In the genomic region with DNA sequence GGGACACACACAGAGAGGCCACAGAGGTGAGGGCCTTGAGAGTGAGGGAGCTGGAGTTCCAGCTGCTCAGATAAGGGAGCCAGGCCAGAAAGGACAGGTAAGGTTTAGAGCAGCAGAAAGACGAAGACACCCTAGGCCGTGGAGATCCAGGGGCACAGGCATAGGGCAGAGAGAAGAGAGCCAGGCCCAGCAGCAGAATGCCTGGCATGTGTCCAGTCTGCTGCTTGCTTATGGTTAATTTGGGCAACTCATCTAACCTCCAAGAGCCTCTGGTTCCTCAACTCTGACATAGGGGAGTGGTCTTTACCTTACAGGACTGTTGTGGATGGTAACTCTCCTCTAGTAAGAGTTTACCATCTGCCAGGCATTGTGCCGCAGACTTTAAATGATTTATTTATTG, we compare ENCODE assay signal across 22 cellular contexts. TPM values are rescaled to one million over a fixed set of nuclear protein-coding genes. Genes with fewer than 3 reads are reported as not detected.
DNase-seq lines count a peak whose midpoint lies in the region; ATAC-seq and TF ChIP-seq lines count a peak whose summit lies in the region.
"Had no signal": no experiment of that assay in that cellular context is flagged by ENCODE, and none has a peak within 500 bp of the region (broad histone marks: within the 10 kb centered on the region; RNA-seq: fewer than 3 reads in every experiment).

No MANE protein-coding gene starts in this region.

- H3K27me3 ChIP-seq in BLaER1: no peaks in the 10 kb centered on the region
- H3K27me3 ChIP-seq: esophagus muscularis mucosa, upper lobe of left lung had no signal

- peaks cover 82% of the 10 kb centered on the region for H3K4me1 ChIP-seq in BLaER1
- H3K4me1 ChIP-seq: esophagus muscularis mucosa, SJSA1, upper lobe of left lung had no signal

- H3K9ac ChIP-seq in BLaER1: no peak overlapping the region

- H3K36me3 ChIP-seq in BLaER1: no peaks in the 10 kb centered on the region
- H3K36me3 ChIP-seq: SJSA1 had no signal

- no peaks in the 10 kb centered on the region for H4K20me1 ChIP-seq in BLaER1

- H3K27ac ChIP-seq in BLaER1: no peak overlapping the region
- H3K27ac ChIP-seq: esophagus muscularis mucosa, lower lobe of right lung, SJSA1, upper lobe of left lung had no signal

- no peak for DNase-seq in activated CD4-positive, alpha-beta memory T cell treated with anti-CD3 and anti-CD28 coated beads for 36 hours
- no peak for DNase-seq in activated CD4-positive, alpha-beta memory T cell treated with anti-CD3 and anti-CD28 coated beads, Interleukin-2, amount 10 ng/mL, durations not matched to agents 7 days and 5 days
- no peak for DNase-seq in activated B cell treated with CpG ODN at 0.5 μM for 24 hours
- DNase-seq in naive B cell: no peak
- no peak for DNase-seq in LoVo (ENCODE audit: low spot score)
- DNase-seq in DMS153 (lab: John Stamatoyannopoulos, UW): no peak
- no peak for DNase-seq in NCI-H2029 (lab: John Stamatoyannopoulos, UW)
- DNase-seq: activated CD4-positive, alpha-beta T cell treated with anti-CD3 and anti-CD28 coated beads, Interleukin-2, amount 10 ng/mL, durations not matched to agents 7 days and 5 days; AML-193; lower lobe of right lung; NCI-H1105; NCI-H2081; NCI-H446 treated with DMSO at 0.1 percent for 48 hours; nucleus accumbens; stimulated activated CD4-positive, alpha-beta T cell treated with anti-CD3 and anti-CD28 coated beads, Interleukin-4, amount 100 ng/mL, for 24 hours; upper lobe of left lung had no signal

- peak overlapping the region; percentile 40 for H3K27ac Mint-ChIP-seq in activated CD4-positive, alpha-beta memory T cell treated with anti-CD3 and anti-CD28 coated beads for 36 hours
- no peak overlapping the region for H3K27ac Mint-ChIP-seq in activated CD4-positive, alpha-beta memory T cell treated with anti-CD3 and anti-CD28 coated beads, Interleukin-2, amount 10 ng/mL, durations not matched to agents 7 days and 5 days
- H3K27ac Mint-ChIP-seq in activated B cell treated with CpG ODN at 0.5 μM for 24 hours (peak overlapping the region; percentile 96), naive B cell (peak overlapping the region; percentile 99 to 100 (median 99))
- H3K27ac Mint-ChIP-seq: activated CD4-positive, alpha-beta T cell treated with anti-CD3 and anti-CD28 coated beads, Interleukin-2, amount 10 ng/mL, durations not matched to agents 7 days and 5 days; brain had no signal

- H3K4me3 ChIP-seq in BLaER1: no peak overlapping the region
- H3K4me3 ChIP-seq: esophagus muscularis mucosa, lower lobe of right lung, SJSA1, upper lobe of left lung had no signal

- CTCF ChIA-PET in activated CD4-positive, alpha-beta memory T cell treated with anti-CD3 and anti-CD28 coated beads for 36 hours (lab: Charles Lee): interaction anchor here (0.6 to 3.0 kb wide), 4 partner anchors 13 to 758 kb away, joined by 3 to 32 read pairs (median 12); no protein-coding TSS in a partner anchor
- CTCF ChIA-PET in activated CD4-positive, alpha-beta memory T cell treated with anti-CD3 and anti-CD28 coated beads, Interleukin-2, amount 10 ng/mL, durations not matched to agents 7 days and 5 days (lab: Charles Lee): interaction anchor here (2.0 to 2.8 kb wide), 2 partner anchors 9 to 22 kb away, joined by 8 to 19 read pairs; no protein-coding TSS in a partner anchor
- CTCF ChIA-PET in activated B cell treated with CpG ODN at 0.5 μM for 24 hours (lab: Charles Lee): interaction anchor here (2.2 to 2.4 kb wide), 2 partner anchors 13 to 22 kb away, joined by 12 to 35 read pairs; no protein-coding TSS in a partner anchor

- peaks cover 6% of the 10 kb centered on the region for H3K36me3 Mint-ChIP-seq in activated CD4-positive, alpha-beta memory T cell treated with anti-CD3 and anti-CD28 coated beads for 36 hours
- peaks cover 8% of the 10 kb centered on the region for H3K36me3 Mint-ChIP-seq in activated CD4-positive, alpha-beta memory T cell treated with anti-CD3 and anti-CD28 coated beads, Interleukin-2, amount 10 ng/mL, durations not matched to agents 7 days and 5 days (ENCODE audit: low read depth)
- H3K36me3 Mint-ChIP-seq in activated B cell treated with CpG ODN at 0.5 μM for 24 hours (ENCODE audit: low read depth) (peaks cover 7% of the 10 kb centered on the region), naive B cell (peaks cover 0 to 4% of the 10 kb centered on the region in 2 donors)
- H3K36me3 Mint-ChIP-seq: brain had no signal

- no peak for TF ChIP-seq CTCF in activated B cell treated with CpG ODN at 0.5 μM for 24 hours (IDR thresholded peaks at IDR 0.05)

- no peak for ATAC-seq in activated B cell treated with CpG ODN at 0.5 μM for 24 hours (ENCODE audit: low read depth)
- no peak for ATAC-seq in naive B cell (ENCODE audit: low read depth in 2 of 2)
- ATAC-seq: HepG2, lower lobe of right lung, Panc1 had no signal

- H3K4me1 Mint-ChIP-seq in activated CD4-positive, alpha-beta memory T cell treated with anti-CD3 and anti-CD28 coated beads for 36 hours (ENCODE audit: low read depth): peaks cover 79% of the 10 kb centered on the region
- peaks cover 63% of the 10 kb centered on the region for H3K4me1 Mint-ChIP-seq in activated CD4-positive, alpha-beta memory T cell treated with anti-CD3 and anti-CD28 coated beads, Interleukin-2, amount 10 ng/mL, durations not matched to agents 7 days and 5 days
- H3K4me1 Mint-ChIP-seq in activated B cell treated with CpG ODN at 0.5 μM for 24 hours (peaks cover 90% of the 10 kb centered on the region), naive B cell (peaks cover 67 to 92% (median 79%) of the 10 kb centered on the region in 3 donors)
- H3K4me1 Mint-ChIP-seq: brain had no signal

- POLR2A ChIA-PET in activated CD4-positive, alpha-beta memory T cell treated with anti-CD3 and anti-CD28 coated beads for 36 hours (lab: Charles Lee): interaction anchor here (2.6 kb wide), 1 partner anchor 9 kb away, joined by 14 read pairs; no protein-coding TSS in a partner anchor
- POLR2A ChIA-PET in activated CD4-positive, alpha-beta memory T cell treated with anti-CD3 and anti-CD28 coated beads, Interleukin-2, amount 10 ng/mL, durations not matched to agents 7 days and 5 days (lab: Charles Lee): interaction anchor here (3.0 kb wide), 1 partner anchor 13 kb away, joined by 28 read pairs; no protein-coding TSS in a partner anchor
- POLR2A ChIA-PET in activated B cell treated with CpG ODN at 0.5 μM for 24 hours (lab: Charles Lee): interaction anchor here (2.6 to 3.0 kb wide), 3 partner anchors 13 to 23 kb away, joined by 9 to 92 read pairs (median 14); no protein-coding TSS in a partner anchor

- peaks cover 6% of the 10 kb centered on the region for H3K9me3 Mint-ChIP-seq in activated CD4-positive, alpha-beta memory T cell treated with anti-CD3 and anti-CD28 coated beads for 36 hours
- H3K9me3 Mint-ChIP-seq in activated CD4-positive, alpha-beta memory T cell treated with anti-CD3 and anti-CD28 coated beads, Interleukin-2, amount 10 ng/mL, durations not matched to agents 7 days and 5 days: peaks cover 6% of the 10 kb centered on the region
- H3K9me3 Mint-ChIP-seq in activated B cell treated with CpG ODN at 0.5 μM for 24 hours (peaks cover 3% of the 10 kb centered on the region), naive B cell (peaks cover 0 to 10% (median 0%) of the 10 kb centered on the region in 7 donors)

- H3K4me3 Mint-ChIP-seq in activated CD4-positive, alpha-beta memory T cell treated with anti-CD3 and anti-CD28 coated beads for 36 hours: no peak overlapping the region
- H3K4me3 Mint-ChIP-seq in activated CD4-positive, alpha-beta memory T cell treated with anti-CD3 and anti-CD28 coated beads, Interleukin-2, amount 10 ng/mL, durations not matched to agents 7 days and 5 days: no peak overlapping the region
- H3K4me3 Mint-ChIP-seq in activated B cell treated with CpG ODN at 0.5 μM for 24 hours (peak overlapping the region; percentile 52), naive B cell (peak overlapping the region in 7 of 8 donors; percentile 17 to 86 (median 75))
- H3K4me3 Mint-ChIP-seq: activated CD4-positive, alpha-beta T cell treated with anti-CD3 and anti-CD28 coated beads, Interleukin-2, amount 10 ng/mL, durations not matched to agents 7 days and 5 days; brain had no signal

- intact Hi-C loops in activated CD4-positive, alpha-beta memory T cell treated with anti-CD3 and anti-CD28 coated beads for 36 hours (cut with micrococcal nuclease): no loop called here
- intact Hi-C loops in activated B cell treated with CpG ODN at 0.5 μM for 24 hours (cut with micrococcal nuclease): loop anchor here (5.0 kb wide), 1 partner anchor 759 kb away; the partner anchor contains the start of gene MEX3B

- H3K4me2 ChIP-seq in BLaER1: peak overlapping the region; percentile 13; the same call in 1 of the 2 replicates

- H3K9me3 ChIP-seq in BLaER1: no peaks in the 10 kb centered on the region
- H3K9me3 ChIP-seq: esophagus muscularis mucosa, lower lobe of right lung, SJSA1, upper lobe of left lung had no signal

- H3K27me3 Mint-ChIP-seq in activated CD4-positive, alpha-beta memory T cell treated with anti-CD3 and anti-CD28 coated beads for 36 hours: no peaks in the 10 kb centered on the region
- H3K27me3 Mint-ChIP-seq in activated CD4-positive, alpha-beta memory T cell treated with anti-CD3 and anti-CD28 coated beads, Interleukin-2, amount 10 ng/mL, durations not matched to agents 7 days and 5 days: no peaks in the 10 kb centered on the region
- H3K27me3 Mint-ChIP-seq in activated B cell treated with CpG ODN at 0.5 μM for 24 hours (no peaks in the 10 kb centered on the region), naive B cell (no peaks in the 10 kb centered on the region)
- H3K27me3 Mint-ChIP-seq: activated CD4-positive, alpha-beta T cell treated with anti-CD3 and anti-CD28 coated beads, Interleukin-2, amount 10 ng/mL, durations not matched to agents 7 days and 5 days had no signal

RNA-seq across cellular contexts. Expression of gene STARD5, which starts 35.9 kb away (rescaled TPM):
- 1 to 10 TPM; 7.3 to 9.1 TPM for total RNA-seq in activated CD4-positive, alpha-beta memory T cell treated with anti-CD3 and anti-CD28 coated beads for 36 hours
- 1 to 10 TPM; 4.2 TPM for total RNA-seq in activated CD4-positive, alpha-beta memory T cell treated with anti-CD3 and anti-CD28 coated beads, Interleukin-2, amount 10 ng/mL, durations not matched to agents 7 days and 5 days
- total RNA-seq in activated B cell treated with CpG ODN at 0.5 μM for 24 hours: 10.5 and 14.3 TPM in 2 replicates
- polyA plus RNA-seq in naive B cell (ENCODE audit: low read depth in 6 of 6): 1 to 10 TPM; 5.1 to 9.6 (median 7.3) TPM

Comparison
In these comparisons a context has a peak if more than half of its experiments do, and no peak if none do; other contexts are left out.
1. H3K4me3 Mint-ChIP-seq: peak in activated B cell treated with CpG ODN at 0.5 μM for 24 hours (single experiment) and naive B cell (7 of 8); none in activated CD4-positive, alpha-beta memory T cell treated with anti-CD3 and anti-CD28 coated beads for 36 hours (single experiment) and activated CD4-positive, alpha-beta memory T cell treated with anti-CD3 and anti-CD28 coated beads, Interleukin-2, amount 10 ng/mL, durations not matched to agents 7 days and 5 days (single experiment).